ENCODE assay signal across 3 cellular contexts in the genomic region with DNA sequence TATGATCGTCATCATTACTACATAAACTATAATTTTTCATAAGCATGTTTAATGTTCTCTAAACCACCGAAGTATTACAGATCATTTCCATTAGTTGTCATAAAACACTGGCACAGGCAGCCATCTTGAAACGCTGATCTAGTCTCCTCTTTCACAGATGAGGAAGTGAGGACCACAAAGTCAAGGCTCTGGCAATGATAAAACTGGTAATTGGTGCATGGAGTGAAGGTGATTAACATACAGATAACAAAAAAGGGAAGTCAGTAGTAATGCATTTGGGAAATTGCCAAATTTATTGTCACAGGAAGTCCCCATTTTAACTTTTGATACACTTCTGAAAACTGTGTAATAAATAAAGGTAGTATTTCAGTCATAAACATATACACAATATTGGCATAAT.
TF ChIP-seq lines count a peak whose summit lies in the region.

No MANE protein-coding gene starts in this region.

TF ChIP-seq in SK-N-SH, 30 proteins besides CTCF, POLR2A, EP300 and RAD21:
- TF ChIP-seq FOSL2 (IDR thresholded peaks at IDR 0.05; ENCODE audit: borderline replicate concordance, low read depth), result no peak
- TF ChIP-seq FOXJ3 (CRISPR knock-in tag; IDR thresholded peaks at IDR 0.05), result no peak
- no peak for TF ChIP-seq TEAD4 (IDR thresholded peaks at IDR 0.05; ENCODE audit: borderline replicate concordance, insufficient read depth)
- TF ChIP-seq GATA2 (CRISPR knock-in tag; IDR thresholded peaks at IDR 0.05), result no peak
- no peak for TF ChIP-seq YY1 (IDR thresholded peaks at IDR 0.05; ENCODE audit: low read depth)

TF ChIP-seq in SK-N-SH treated with all-trans-retinoic acid at 6 μM for 48 hours, 23 proteins besides CTCF, POLR2A, EP300 and RAD21:
- TF ChIP-seq OSR1 (CRISPR knock-in tag; IDR thresholded peaks at IDR 0.05), result no peak
- TF ChIP-seq ISL1 (CRISPR knock-in tag; IDR thresholded peaks at IDR 0.05), result no peak
- no peak for TF ChIP-seq ESRRG (CRISPR knock-in tag; IDR thresholded peaks at IDR 0.05)
- TF ChIP-seq TSHZ2 (CRISPR knock-in tag; IDR thresholded peaks at IDR 0.05), result no peak
- no peak for TF ChIP-seq ARNTL (CRISPR knock-in tag; IDR thresholded peaks at IDR 0.05; ENCODE audit: borderline replicate concordance, low read depth)
- TF ChIP-seq CSDC2 (CRISPR knock-in tag; IDR thresholded peaks at IDR 0.05), result no peak
- TF ChIP-seq PPARA (CRISPR knock-in tag; IDR thresholded peaks at IDR 0.05; ENCODE audit: borderline replicate concordance), result no peak
- no peak for TF ChIP-seq ZNF565 (CRISPR knock-in tag; conservative IDR thresholded peaks at IDR 0.05; ENCODE audit: low read depth)
- TF ChIP-seq ZNF8 (CRISPR knock-in tag; IDR thresholded peaks at IDR 0.05), result no peak
- TF ChIP-seq SNAI2 (CRISPR knock-in tag; IDR thresholded peaks at IDR 0.05), result no peak

TF ChIP-seq in HepG2, 621 proteins besides CTCF, POLR2A, EP300 and RAD21:
- TF ChIP-seq ATF4 (CRISPR knock-in tag; IDR thresholded peaks at IDR 0.05) (no peak), HOXA7 (CRISPR knock-in tag; IDR thresholded peaks at IDR 0.05) (no peak), KLF13 (CRISPR knock-in tag; IDR thresholded peaks at IDR 0.05) (no peak), ATF5 (CRISPR knock-in tag; IDR thresholded peaks at IDR 0.05; ENCODE audit: low read depth) (no peak), ZNF691 (CRISPR knock-in tag; IDR thresholded peaks at IDR 0.05; ENCODE audit: borderline replicate concordance, low read depth) (no peak), XRCC5 (optimal IDR thresholded peaks at IDR 0.05; ENCODE audit: low read length) (no peak), ZIK1 (CRISPR knock-in tag; IDR thresholded peaks at IDR 0.05; ENCODE audit: borderline replicate concordance, low read depth) (no peak), ZNF407 (CRISPR knock-in tag; IDR thresholded peaks at IDR 0.05; ENCODE audit: not compliant biosample characterization) (no peak), ZSCAN22 (CRISPR knock-in tag; IDR thresholded peaks at IDR 0.05) (no peak), SRSF9 (IDR thresholded peaks at IDR 0.05; ENCODE audit: borderline replicate concordance, insufficient read depth, low read depth, low read length, poor library complexity, severe bottlenecking) (no peak), ZNF510 (CRISPR knock-in tag; IDR thresholded peaks at IDR 0.05; ENCODE audit: low read depth) (no peak)
- TF ChIP-seq, protein P1, sequence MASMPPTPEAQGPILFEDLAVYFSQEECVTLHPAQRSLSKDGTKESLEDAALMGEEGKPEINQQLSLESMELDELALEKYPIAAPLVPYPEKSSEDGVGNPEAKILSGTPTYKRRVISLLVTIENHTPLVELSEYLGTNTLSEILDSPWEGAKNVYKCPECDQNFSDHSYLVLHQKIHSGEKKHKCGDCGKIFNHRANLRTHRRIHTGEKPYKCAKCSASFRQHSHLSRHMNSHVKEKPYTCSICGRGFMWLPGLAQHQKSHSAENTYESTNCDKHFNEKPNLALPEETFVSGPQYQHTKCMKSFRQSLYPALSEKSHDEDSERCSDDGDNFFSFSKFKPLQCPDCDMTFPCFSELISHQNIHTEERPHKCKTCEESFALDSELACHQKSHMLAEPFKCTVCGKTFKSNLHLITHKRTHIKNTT (CRISPR knock-in tag; IDR thresholded peaks at IDR 0.05), result no peak
- TF ChIP-seq, protein P2, sequence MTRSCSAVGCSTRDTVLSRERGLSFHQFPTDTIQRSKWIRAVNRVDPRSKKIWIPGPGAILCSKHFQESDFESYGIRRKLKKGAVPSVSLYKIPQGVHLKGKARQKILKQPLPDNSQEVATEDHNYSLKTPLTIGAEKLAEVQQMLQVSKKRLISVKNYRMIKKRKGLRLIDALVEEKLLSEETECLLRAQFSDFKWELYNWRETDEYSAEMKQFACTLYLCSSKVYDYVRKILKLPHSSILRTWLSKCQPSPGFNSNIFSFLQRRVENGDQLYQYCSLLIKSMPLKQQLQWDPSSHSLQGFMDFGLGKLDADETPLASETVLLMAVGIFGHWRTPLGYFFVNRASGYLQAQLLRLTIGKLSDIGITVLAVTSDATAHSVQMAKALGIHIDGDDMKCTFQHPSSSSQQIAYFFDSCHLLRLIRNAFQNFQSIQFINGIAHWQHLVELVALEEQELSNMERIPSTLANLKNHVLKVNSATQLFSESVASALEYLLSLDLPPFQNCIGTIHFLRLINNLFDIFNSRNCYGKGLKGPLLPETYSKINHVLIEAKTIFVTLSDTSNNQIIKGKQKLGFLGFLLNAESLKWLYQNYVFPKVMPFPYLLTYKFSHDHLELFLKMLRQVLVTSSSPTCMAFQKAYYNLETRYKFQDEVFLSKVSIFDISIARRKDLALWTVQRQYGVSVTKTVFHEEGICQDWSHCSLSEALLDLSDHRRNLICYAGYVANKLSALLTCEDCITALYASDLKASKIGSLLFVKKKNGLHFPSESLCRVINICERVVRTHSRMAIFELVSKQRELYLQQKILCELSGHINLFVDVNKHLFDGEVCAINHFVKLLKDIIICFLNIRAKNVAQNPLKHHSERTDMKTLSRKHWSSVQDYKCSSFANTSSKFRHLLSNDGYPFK (CRISPR knock-in tag; IDR thresholded peaks at IDR 0.05; ENCODE audit: borderline replicate concordance), result no peak
TF ChIP-seq in HepG2: peak in this region for 0.
